ENCODE assay signal across 15 cellular contexts in the genomic region with DNA sequence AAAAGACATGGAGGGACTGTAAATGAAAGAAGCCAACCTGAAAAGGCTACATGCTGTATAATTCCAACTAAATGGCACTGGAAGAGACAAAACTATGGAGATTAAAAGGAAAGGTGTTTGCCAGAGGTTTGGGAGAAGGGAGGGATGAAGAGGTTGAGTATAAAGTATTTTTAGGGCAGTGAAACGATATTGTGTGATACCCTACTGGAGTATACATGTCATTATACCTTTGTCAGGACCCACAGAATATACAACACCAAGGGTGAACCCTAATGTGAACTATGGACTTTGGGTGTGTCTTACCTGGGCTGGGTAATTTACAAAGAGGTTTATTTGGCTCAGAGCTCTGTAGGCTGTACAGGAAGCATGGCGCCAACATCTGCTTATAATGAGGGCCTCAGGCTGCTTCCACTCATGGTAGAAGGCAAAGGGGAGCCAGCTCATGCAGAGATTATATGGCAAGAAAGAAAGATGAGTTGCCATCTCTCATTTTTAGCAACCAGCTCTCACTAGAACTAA.
DNase-seq lines count a peak whose midpoint lies in the region; ATAC-seq and TF ChIP-seq lines count a peak whose summit lies in the region.
"Had no signal": no experiment of that assay in that cellular context is flagged by ENCODE, and none has a peak within 500 bp of the region (broad histone marks: within the 10 kb centered on the region; RNA-seq: fewer than 3 reads in every experiment).

No MANE protein-coding gene starts in this region.

- ATAC-seq in HG03159 (IDR thresholded peaks at IDR 0.05; ENCODE audit: unreplicated experiment) (peak; percentile 8), GM18519 (IDR thresholded peaks at IDR 0.05; ENCODE audit: low FRiP score, unreplicated experiment) (no peak)
- ATAC-seq in activated naive CD8-positive, alpha-beta T cell treated with anti-CD3 and anti-CD28 coated beads, Interleukin-2, amount 50 U/mL, for 24 hours = no peak
- peak; percentile 12 for ATAC-seq in stimulated activated effector memory CD8-positive, alpha-beta T cell treated with anti-CD3 and anti-CD28 coated beads, Interleukin-12 subunit alpha, Interleukin-12 subunit beta, amount 100 ng/mL, for 72 hours
- ATAC-seq: body of pancreas, Right ventricle myocardium inferior had no signal

- no peaks in the 10 kb centered on the region for H3K4me1 ChIP-seq in testis
- H3K4me1 ChIP-seq: parathyroid adenoma, thyroid gland had no signal

- H3K4me3 ChIP-seq in testis = no peak overlapping the region
- H3K4me3 ChIP-seq: body of pancreas, thyroid gland had no signal

- no peak overlapping the region for H3K27ac ChIP-seq in testis
- H3K27ac ChIP-seq: body of pancreas, parathyroid adenoma, thyroid gland had no signal

- no peak for DNase-seq in activated T-cell treated with anti-CD3 and anti-CD28 coated beads, Interleukin-2, amount 50 U/mL, for 24 hours
- no peak for DNase-seq in activated T-cell treated with anti-CD3 and anti-CD28 coated beads, Interleukin-2, amount 50 U/mL, for 48 hours
- DNase-seq in activated naive CD8-positive, alpha-beta T cell treated with anti-CD3 and anti-CD28 coated beads, Interleukin-2, amount 50 U/mL, for 24 hours = no peak
- no peak for DNase-seq in stimulated activated effector memory CD8-positive, alpha-beta T cell treated with anti-CD3 and anti-CD28 coated beads, Interleukin-12 subunit alpha, Interleukin-12 subunit beta, amount 100 ng/mL, for 72 hours (ENCODE audit: low spot score in 2 of 2)
- DNase-seq in testis = no peak
- no peak for DNase-seq in LoVo (ENCODE audit: low spot score)
- DNase-seq: body of pancreas; effector CD8-positive, alpha-beta T cell; immature natural killer cell; NCI-H187; thyroid gland had no signal

- H3K36me3 ChIP-seq in testis (ENCODE audit: low read depth, missing control alignments) = no peaks in the 10 kb centered on the region
- H3K36me3 ChIP-seq: thyroid gland had no signal

- 85 to 90% methylated on average over 2 of the region's 2 CpGs for WGBS in testis, 2 donors

- peaks cover 80% of the 10 kb centered on the region for H3K4me1 Mint-ChIP-seq in activated T-cell treated with anti-CD3 and anti-CD28 coated beads, Interleukin-2, amount 50 U/mL, for 24 hours (ENCODE audit: low read depth)
- peaks cover 69% of the 10 kb centered on the region for H3K4me1 Mint-ChIP-seq in activated naive CD8-positive, alpha-beta T cell treated with anti-CD3 and anti-CD28 coated beads, Interleukin-2, amount 50 U/mL, for 24 hours
- peaks cover 50% of the 10 kb centered on the region for H3K4me1 Mint-ChIP-seq in stimulated activated effector memory CD8-positive, alpha-beta T cell treated with anti-CD3 and anti-CD28 coated beads, Interleukin-12 subunit alpha, Interleukin-12 subunit beta, amount 100 ng/mL, for 72 hours

- TF ChIP-seq POLR2A in testis (IDR thresholded peaks at IDR 0.05) = no peak

- TF ChIP-seq CTCF in testis (IDR thresholded peaks at IDR 0.05) = no peak

- H3K27ac Mint-ChIP-seq in activated T-cell treated with anti-CD3 and anti-CD28 coated beads, Interleukin-2, amount 50 U/mL, for 24 hours = peak overlapping the region; percentile 95
- H3K27ac Mint-ChIP-seq in activated naive CD8-positive, alpha-beta T cell treated with anti-CD3 and anti-CD28 coated beads, Interleukin-2, amount 50 U/mL, for 24 hours = peak overlapping the region; percentile 97
- peak overlapping the region; percentile 93 for H3K27ac Mint-ChIP-seq in stimulated activated effector memory CD8-positive, alpha-beta T cell treated with anti-CD3 and anti-CD28 coated beads, Interleukin-12 subunit alpha, Interleukin-12 subunit beta, amount 100 ng/mL, for 72 hours

- H3K9me3 Mint-ChIP-seq in activated T-cell treated with anti-CD3 and anti-CD28 coated beads, Interleukin-2, amount 50 U/mL, for 24 hours = peaks cover 9% of the 10 kb centered on the region
- H3K9me3 Mint-ChIP-seq in activated naive CD8-positive, alpha-beta T cell treated with anti-CD3 and anti-CD28 coated beads, Interleukin-2, amount 50 U/mL, for 24 hours = peaks cover 17% of the 10 kb centered on the region
- H3K9me3 Mint-ChIP-seq in stimulated activated effector memory CD8-positive, alpha-beta T cell treated with anti-CD3 and anti-CD28 coated beads, Interleukin-12 subunit alpha, Interleukin-12 subunit beta, amount 100 ng/mL, for 72 hours = peaks cover 3% of the 10 kb centered on the region
- H3K9me3 Mint-ChIP-seq: immature natural killer cell had no signal

- H3K36me3 Mint-ChIP-seq in activated T-cell treated with anti-CD3 and anti-CD28 coated beads, Interleukin-2, amount 50 U/mL, for 24 hours (ENCODE audit: low read depth) = peaks cover 6% of the 10 kb centered on the region
- H3K36me3 Mint-ChIP-seq in activated naive CD8-positive, alpha-beta T cell treated with anti-CD3 and anti-CD28 coated beads, Interleukin-2, amount 50 U/mL, for 24 hours (ENCODE audit: low read depth) = peaks cover 11% of the 10 kb centered on the region
- peaks cover 13% of the 10 kb centered on the region for H3K36me3 Mint-ChIP-seq in stimulated activated effector memory CD8-positive, alpha-beta T cell treated with anti-CD3 and anti-CD28 coated beads, Interleukin-12 subunit alpha, Interleukin-12 subunit beta, amount 100 ng/mL, for 72 hours

- no peaks in the 10 kb centered on the region for H3K27me3 ChIP-seq in testis
- H3K27me3 ChIP-seq: body of pancreas, thyroid gland had no signal

- intact Hi-C loops in testis (cut with DNase I; ENCODE audit: low total_unique reads) = no loop called here

- peak overlapping the region; percentile 68 for H3K4me3 Mint-ChIP-seq in activated T-cell treated with anti-CD3 and anti-CD28 coated beads, Interleukin-2, amount 50 U/mL, for 24 hours
- H3K4me3 Mint-ChIP-seq in activated naive CD8-positive, alpha-beta T cell treated with anti-CD3 and anti-CD28 coated beads, Interleukin-2, amount 50 U/mL, for 24 hours = peak overlapping the region; percentile 82
- peak overlapping the region; percentile 64 for H3K4me3 Mint-ChIP-seq in stimulated activated effector memory CD8-positive, alpha-beta T cell treated with anti-CD3 and anti-CD28 coated beads, Interleukin-12 subunit alpha, Interleukin-12 subunit beta, amount 100 ng/mL, for 72 hours
- H3K4me3 Mint-ChIP-seq: immature natural killer cell had no signal

- H3K27me3 Mint-ChIP-seq in activated T-cell treated with anti-CD3 and anti-CD28 coated beads, Interleukin-2, amount 50 U/mL, for 24 hours = no peaks in the 10 kb centered on the region
- H3K27me3 Mint-ChIP-seq in activated naive CD8-positive, alpha-beta T cell treated with anti-CD3 and anti-CD28 coated beads, Interleukin-2, amount 50 U/mL, for 24 hours = no peaks in the 10 kb centered on the region

- no peaks in the 10 kb centered on the region for H3K9me3 ChIP-seq in testis
- H3K9me3 ChIP-seq: body of pancreas, thyroid gland had no signal

Comparison
In these comparisons a context has a peak if more than half of its experiments do, and no peak if none do; other contexts are left out.
1. ATAC-seq: peak in HG03159 (single experiment) and stimulated activated effector memory CD8-positive, alpha-beta T cell treated with anti-CD3 and anti-CD28 coated beads, Interleukin-12 subunit alpha, Interleukin-12 subunit beta, amount 100 ng/mL, for 72 hours (single experiment); none in activated naive CD8-positive, alpha-beta T cell treated with anti-CD3 and anti-CD28 coated beads, Interleukin-2, amount 50 U/mL, for 24 hours (single experiment) and GM18519 (single experiment).
2. Peak in every context shown above with its lines, with median percentiles within 50 percentile points of each other: H3K27ac Mint-ChIP-seq and H3K4me3 Mint-ChIP-seq.